In the genomic region with DNA sequence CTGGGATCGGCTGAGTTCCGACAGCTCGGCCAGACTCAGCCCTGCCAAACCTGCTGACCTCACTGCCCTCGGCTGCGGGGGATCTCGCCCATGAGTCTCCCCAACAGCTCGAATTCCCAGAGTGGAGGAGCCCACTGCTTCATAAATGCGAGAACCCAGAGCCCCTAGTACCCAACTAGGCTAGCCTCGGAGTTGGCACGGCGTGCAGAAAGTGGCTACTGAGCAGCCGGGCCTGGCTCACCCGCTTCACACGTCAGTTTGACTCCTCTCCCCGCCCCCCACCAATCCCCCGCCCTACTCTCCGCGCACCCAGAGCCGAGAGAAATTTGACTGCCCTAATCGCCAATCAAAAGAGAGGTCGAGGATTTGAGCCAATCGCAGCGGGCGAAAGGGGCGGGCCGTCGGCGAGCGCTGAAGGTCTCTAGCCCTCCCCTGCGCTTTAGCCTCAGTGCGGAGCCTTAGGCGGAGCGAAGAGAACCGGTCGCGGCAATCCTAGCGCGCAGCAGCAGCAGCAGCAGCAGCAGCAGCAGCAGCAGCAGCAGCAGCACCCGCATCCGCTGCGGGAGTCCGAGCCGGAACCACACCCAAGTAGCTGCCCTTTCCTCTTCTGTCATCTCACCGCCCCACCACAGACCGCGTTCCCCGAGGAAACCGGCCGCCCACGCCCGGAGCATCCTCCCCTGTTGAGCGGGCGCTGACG, we compare ENCODE assay signal across 8 cellular contexts. TPM values are rescaled to one million over a fixed set of nuclear protein-coding genes. Genes with fewer than 3 reads are reported as not detected.
A peak's percentile ranks its signal among the peaks of the same experiment; 100 is the strongest.
DNase-seq lines count a peak whose midpoint lies in the region; ATAC-seq lines count a peak whose summit lies in the region.

A gene (plus strand): TSS at position 448 of the 700 bp plus-strand sequence. CDS start 264 bp downstream, outside the sequence.

- H3K4me1 ChIP-seq in NT2/D1 (ENCODE audit: insufficient read depth, insufficient read length) (no peaks in the 10 kb centered on the region), endocrine pancreas (ENCODE audit: control insufficient read depth, insufficient read depth, low read length) (peaks cover 10% of the 10 kb centered on the region), mesendoderm (ENCODE audit: control insufficient read depth, low read depth, low read length) (peaks cover 5% of the 10 kb centered on the region)

- H3K79me1 ChIP-seq in mesendoderm (ENCODE audit: low read length): no peaks in the 10 kb centered on the region

- peaks cover 35% of the 10 kb centered on the region for H3K4me1 Mint-ChIP-seq in activated CD8-positive, alpha-beta memory T cell treated with anti-CD3 and anti-CD28 coated beads, Interleukin-2, amount 10 ng/mL, durations not matched to agents 7 days and 5 days

- peaks cover 2% of the 10 kb centered on the region for H3K27me3 Mint-ChIP-seq in activated CD8-positive, alpha-beta memory T cell treated with anti-CD3 and anti-CD28 coated beads, Interleukin-2, amount 10 ng/mL, durations not matched to agents 7 days and 5 days

- CTCF ChIA-PET in activated CD8-positive, alpha-beta memory T cell treated with anti-CD3 and anti-CD28 coated beads, Interleukin-2, amount 10 ng/mL, durations not matched to agents 7 days and 5 days (lab: Charles Lee): interaction anchor here (1.4 to 2.7 kb wide), 2 partner anchors 8 to 30 kb away, joined by 3 to 12 read pairs; no protein-coding TSS in a partner anchor

- H3K4me2 ChIP-seq in mesendoderm (ENCODE audit: low read length): peak within 1 kb of the TSS; percentile 56

- H4K8ac ChIP-seq in mesendoderm (ENCODE audit: low read depth, low read length): no peak within 1 kb of the TSS

- peak within 1 kb of the TSS; percentile 61 for H3K23ac ChIP-seq in mesendoderm (ENCODE audit: low read length)

- H3K27me3 ChIP-seq in NT2/D1 (ENCODE audit: insufficient read depth, insufficient read length) (peaks cover 5% of the 10 kb centered on the region), endocrine pancreas (ENCODE audit: control insufficient read depth, insufficient read depth, low read length) (no peaks in the 10 kb centered on the region), mesendoderm (ENCODE audit: insufficient read depth, low read length, poor library complexity) (no peaks in the 10 kb centered on the region)

- H3K4me3 ChIP-seq in NT2/D1 (ENCODE audit: insufficient read length, low read depth) (peak within 1 kb of the TSS; percentile 93), endocrine pancreas (ENCODE audit: control insufficient read depth, insufficient read depth, low read length) (peak within 1 kb of the TSS; percentile 97), mesendoderm (ENCODE audit: low read length) (peak within 1 kb of the TSS; percentile 69)

- peak within 1 kb of the TSS; percentile 54 for H3K27ac ChIP-seq in mesendoderm (ENCODE audit: low read depth, low read length)

- DNase-seq in COR-L47 (lab: John Stamatoyannopoulos, UW) (peak; percentile 95), HUDEP-2 (lab: John Stamatoyannopoulos, UW; ENCODE audit: unreplicated experiment in 76 of 76) (peak; percentile 34 to 97 (median 91)), NT2/D1 (ENCODE audit: low read depth, low spot score) (peak; percentile 95), mesendoderm (peak; percentile 99)
- peak; percentile 98 for DNase-seq in activated CD8-positive, alpha-beta memory T cell treated with anti-CD3 and anti-CD28 coated beads, Interleukin-2, amount 10 ng/mL, durations not matched to agents 7 days and 5 days
- peak; percentile 90 for DNase-seq in stimulated activated CD8-positive, alpha-beta memory T cell treated with anti-CD3 and anti-CD28 coated beads, Interleukin-15, amount 100 ng/mL, for 1 hour (ENCODE audit: low read depth)

- peak; percentile 68 for ATAC-seq in GM21381 (IDR thresholded peaks at IDR 0.05; ENCODE audit: unreplicated experiment)
- ATAC-seq in activated CD8-positive, alpha-beta memory T cell treated with anti-CD3 and anti-CD28 coated beads, Interleukin-2, amount 10 ng/mL, durations not matched to agents 7 days and 5 days: peak; percentile 79

- H3K27ac Mint-ChIP-seq in activated CD8-positive, alpha-beta memory T cell treated with anti-CD3 and anti-CD28 coated beads, Interleukin-2, amount 10 ng/mL, durations not matched to agents 7 days and 5 days: peak within 1 kb of the TSS; percentile 99

- H2AK5ac ChIP-seq in mesendoderm (ENCODE audit: low read length): no peak within 1 kb of the TSS

- peaks cover 31% of the 10 kb centered on the region for H3K36me3 Mint-ChIP-seq in activated CD8-positive, alpha-beta memory T cell treated with anti-CD3 and anti-CD28 coated beads, Interleukin-2, amount 10 ng/mL, durations not matched to agents 7 days and 5 days

- no peak within 1 kb of the TSS for H2BK15ac ChIP-seq in mesendoderm (replicated peaks; ENCODE audit: low read depth)

- H3K18ac ChIP-seq in mesendoderm (ENCODE audit: low read length): peak within 1 kb of the TSS; percentile 75

- H3K9me3 Mint-ChIP-seq in activated CD8-positive, alpha-beta memory T cell treated with anti-CD3 and anti-CD28 coated beads, Interleukin-2, amount 10 ng/mL, durations not matched to agents 7 days and 5 days (ENCODE audit: low read depth): no peaks in the 10 kb centered on the region

- peak within 1 kb of the TSS; percentile 92 for H3K56ac ChIP-seq in mesendoderm (ENCODE audit: low read length)

- no CpG with 5 or more reads among the region's 54 CpGs for WGBS in mesendoderm (ENCODE audit: extremely low coverage, insufficient coverage, low lambda C conversion rate)

- H3K4me3 Mint-ChIP-seq in activated CD8-positive, alpha-beta memory T cell treated with anti-CD3 and anti-CD28 coated beads, Interleukin-2, amount 10 ng/mL, durations not matched to agents 7 days and 5 days: peak within 1 kb of the TSS; percentile 96

- peak within 1 kb of the TSS; percentile 63 for H2BK5ac ChIP-seq in mesendoderm (ENCODE audit: low read length)

- H3K4ac ChIP-seq in mesendoderm (ENCODE audit: low read depth, low read length): no peak within 1 kb of the TSS

- peaks cover 22% of the 10 kb centered on the region for H3K36me3 ChIP-seq in NT2/D1 (ENCODE audit: insufficient read depth, insufficient read length, low read length)
- H3K36me3 ChIP-seq in endocrine pancreas (ENCODE audit: control insufficient read depth, insufficient read depth, low read length): no peaks in the 10 kb centered on the region
- H3K36me3 ChIP-seq in mesendoderm (ENCODE audit: control insufficient read depth, insufficient read depth, low read length): no peaks in the 10 kb centered on the region

- H2BK120ac ChIP-seq in mesendoderm (ENCODE audit: low read depth, low read length): no peak within 1 kb of the TSS

- H3K79me2 ChIP-seq in mesendoderm (ENCODE audit: control insufficient read depth, insufficient read depth, low read length): peaks cover 34% of the 10 kb centered on the region

- H3K9me3 ChIP-seq in NT2/D1 (ENCODE audit: insufficient read depth, low read length) (no peaks in the 10 kb centered on the region), endocrine pancreas (ENCODE audit: control insufficient read depth, low read length) (no peaks in the 10 kb centered on the region)

- no peak within 1 kb of the TSS for H4K5ac ChIP-seq in mesendoderm (ENCODE audit: low read length)

- H3K9ac ChIP-seq in NT2/D1 (ENCODE audit: insufficient read length, low read depth) (peak within 1 kb of the TSS; percentile 88), endocrine pancreas (ENCODE audit: control insufficient read depth, insufficient read depth, low read length) (peak within 1 kb of the TSS; percentile 98), mesendoderm (ENCODE audit: low read length) (peak within 1 kb of the TSS; percentile 92)

RNA-seq across cellular contexts. Expression of the gene that starts here (rescaled TPM):
- total RNA-seq in activated CD8-positive, alpha-beta memory T cell treated with anti-CD3 and anti-CD28 coated beads, Interleukin-2, amount 10 ng/mL, durations not matched to agents 7 days and 5 days: 100 to 1,000 TPM; 187 to 191 TPM
- polyA plus RNA-seq in mesendoderm (2013, experiment 1 of 2): 41.6 TPM
- polyA plus RNA-seq in mesendoderm (2013, experiment 2 of 2): 41.3 TPM

Comparison
In these comparisons a context has a peak if more than half of its experiments do, and no peak if none do; other contexts are left out.
1. Peak in every context shown above with its lines: DNase-seq, ATAC-seq, H3K4me3 ChIP-seq and H3K27ac ChIP-seq.